33 cellular contexts compared by ENCODE assay signal in genomic region chr17:12947047-12947446, GRCh38.
"Had no signal": no experiment of that assay in that cellular context is flagged by ENCODE, and none has a peak within 500 bp of the region (broad histone marks: within the 10 kb centered on the region; RNA-seq: fewer than 3 reads in every experiment).

No MANE protein-coding gene starts in this region.

- DNase-seq: Karpas-422, Kasumi-1, MG63, MM.1S, MV-4-11, NCI-H1048, NCI-H1092, NCI-H1092 treated with DMSO at 0.1 percent for 48 hours, NCI-H1105, NCI-H1105 treated with DMSO at 0.1 percent for 48 hours, NCI-H1417, NCI-H1417 treated with DMSO at 0.1 percent for 48 hours, NCI-H1436, NCI-H1436 treated with DMSO at 0.1 percent for 48 hours, NCI-H146, NCI-H1694, NCI-H1694 treated with DMSO at 0.1 percent for 48 hours, NCI-H187, NCI-H187 treated with DMSO at 0.1 percent for 48 hours, NCI-H1930, NCI-H2029, NCI-H2029 treated with DMSO at 0.1 percent for 48 hours, NCI-H2081, NCI-H2081 treated with DMSO at 0.1 percent for 48 hours, NCI-H2107, NCI-H2171, NCI-H2171 treated with DMSO at 0.1 percent for 48 hours, NCI-H2227 treated with DMSO at 0.1 percent for 48 hours, NCI-H226, NCI-H345, NCI-H446, NCI-H446 treated with DMSO at 0.1 percent for 48 hours, NCI-H510A had no signal
